13 cellular contexts compared by ENCODE assay signal in genomic region chr10:97540669-97541500, GRCh38. TPM values are rescaled to one million over a fixed set of nuclear protein-coding genes. Genes with fewer than 3 reads are reported as not detected.
A peak's percentile ranks its signal among the peaks of the same experiment; 100 is the strongest.
DNase-seq lines count a peak whose midpoint lies in the region; ATAC-seq, FAIRE-seq and TF ChIP-seq lines count a peak whose summit lies in the region.
"Had no signal": no experiment of that assay in that cellular context is flagged by ENCODE, and none has a peak within 500 bp of the region (broad histone marks: within the 10 kb centered on the region; RNA-seq: fewer than 3 reads in every experiment).

No MANE protein-coding gene starts in this region.

- H3K4ac ChIP-seq in neuronal stem cell (ENCODE audit: low read length) = no peak overlapping the region

- H3K14ac ChIP-seq in neuronal stem cell (ENCODE audit: low read length) = peak overlapping the region; percentile 43

- FAIRE-seq in A204.1 (lab: Jason Lieb, UNC) = peak; percentile 60

- no peak overlapping the region for H2AFZ ChIP-seq in neuronal stem cell (ENCODE audit: low read length)

- peaks cover 18 to 25% of the 10 kb centered on the region in 2 donors for H3K4me1 ChIP-seq in neuronal stem cell (ENCODE audit: control insufficient read depth in 2 of 2, insufficient read depth in 1 of 2, low read depth in 1 of 2, low read length in 2 of 2)

- H2BK12ac ChIP-seq in neuronal stem cell (ENCODE audit: low read length) = peak overlapping the region; percentile 53

- H3K27ac ChIP-seq in neuronal stem cell (replicated peaks; ENCODE audit: low read length) = no peak overlapping the region
- H3K27ac ChIP-seq: SK-N-MC had no signal

- no peak overlapping the region for H3K4me2 ChIP-seq in neuronal stem cell (ENCODE audit: insufficient read depth, low read length, poor library complexity, severe bottlenecking)

- H3K9ac ChIP-seq in neuronal stem cell (ENCODE audit: low read depth, low read length, poor library complexity) = no peak overlapping the region

- ATAC-seq in GM18870 (IDR thresholded peaks at IDR 0.05; ENCODE audit: unreplicated experiment) = no peak
- no peak for ATAC-seq in stimulated activated naive CD8-positive, alpha-beta T cell treated with anti-CD3 and anti-CD28 coated beads, Interleukin-15, amount 100 ng/mL, for 72 hours
- ATAC-seq in natural killer cell treated with Interleukin-12 subunit alpha and Interleukin-12 subunit beta and Interleukin-15 and Interleukin-18, amount 100 ng/mL, for 72 hours = no peak
- ATAC-seq: activated CD8-positive, alpha-beta T cell treated with anti-CD3 and anti-CD28 coated beads, Interleukin-2, amount 10 ng/mL, durations not matched to agents 7 days and 5 days had no signal

- WGBS in neuronal stem cell (ENCODE audit: extremely low coverage in 2 of 2, insufficient read length in 2 of 2, insufficient replicate concordance in 1 of 2), 2 donors = no CpG with 5 or more reads among the region's 14 CpGs

- H3K79me1 ChIP-seq in neuronal stem cell (ENCODE audit: low read depth, low read length) = no peaks in the 10 kb centered on the region

- H3K4me3 Mint-ChIP-seq in stimulated activated naive CD8-positive, alpha-beta T cell treated with anti-CD3 and anti-CD28 coated beads, Interleukin-15, amount 100 ng/mL, for 72 hours = no peak overlapping the region
- H3K4me3 Mint-ChIP-seq in natural killer cell treated with Interleukin-12 subunit alpha and Interleukin-12 subunit beta and Interleukin-15 and Interleukin-18, amount 100 ng/mL, for 72 hours = no peak overlapping the region
- H3K4me3 Mint-ChIP-seq: activated CD8-positive, alpha-beta T cell treated with anti-CD3 and anti-CD28 coated beads, Interleukin-2, amount 10 ng/mL, durations not matched to agents 7 days and 5 days had no signal

- H3K18ac ChIP-seq in neuronal stem cell (ENCODE audit: low read length) = peak overlapping the region; percentile 49

- H3K9me3 Mint-ChIP-seq in stimulated activated naive CD8-positive, alpha-beta T cell treated with anti-CD3 and anti-CD28 coated beads, Interleukin-15, amount 100 ng/mL, for 72 hours = no peaks in the 10 kb centered on the region
- no peaks in the 10 kb centered on the region for H3K9me3 Mint-ChIP-seq in natural killer cell treated with Interleukin-12 subunit alpha and Interleukin-12 subunit beta and Interleukin-15 and Interleukin-18, amount 100 ng/mL, for 72 hours

- TF ChIP-seq CTCF in epithelial cell of proximal tubule (conservative IDR thresholded peaks at IDR 0.05; ENCODE audit: low read depth, low read length) = peak; percentile 24

- H3K9me3 ChIP-seq in neuronal stem cell (replicated peaks in 1 of 2; ENCODE audit: control insufficient read depth in 2 of 2, insufficient read depth in 1 of 2, low read depth in 1 of 2, low read length in 2 of 2) = no peaks in the 10 kb centered on the region

- no peaks in the 10 kb centered on the region for H3K36me3 Mint-ChIP-seq in natural killer cell treated with Interleukin-12 subunit alpha and Interleukin-12 subunit beta and Interleukin-15 and Interleukin-18, amount 100 ng/mL, for 72 hours

- peak overlapping the region; percentile 16 for H2AK5ac ChIP-seq in neuronal stem cell (ENCODE audit: low read depth, low read length)

- no peak overlapping the region for H4K8ac ChIP-seq in neuronal stem cell (ENCODE audit: low read depth, low read length)

- no peak overlapping the region for H2BK120ac ChIP-seq in neuronal stem cell (ENCODE audit: low read depth, low read length)

- DNase-seq in LHCN-M2 (ENCODE audit: low read depth) (peak; percentile 54), epithelial cell of proximal tubule (ENCODE audit: low read depth) (no peak), neuronal stem cell (ENCODE audit: low spot score) (no peak), NCI-H510A treated with DMSO at 0.1 percent for 48 hours (lab: John Stamatoyannopoulos, UW) (no peak)
- no peak for DNase-seq in stimulated activated naive CD8-positive, alpha-beta T cell treated with anti-CD3 and anti-CD28 coated beads, Interleukin-15, amount 100 ng/mL, for 72 hours
- no peak for DNase-seq in natural killer cell treated with Interleukin-12 subunit alpha and Interleukin-12 subunit beta and Interleukin-15 and Interleukin-18, amount 100 ng/mL, for 72 hours (ENCODE audit: low spot score)
- DNase-seq: activated CD8-positive, alpha-beta T cell treated with anti-CD3 and anti-CD28 coated beads, Interleukin-2, amount 10 ng/mL, durations not matched to agents 7 days and 5 days; NCI-H2227 treated with DMSO at 0.1 percent for 48 hours; stimulated activated CD4-positive, alpha-beta T cell treated with anti-CD3 and anti-CD28 coated beads, Interleukin-4, amount 100 ng/mL, for 1 hour had no signal

- no peak overlapping the region for H3K4me3 ChIP-seq in epithelial cell of proximal tubule (ENCODE audit: low read depth, low read length)
- no peak overlapping the region for H3K4me3 ChIP-seq in neuronal stem cell (ENCODE audit: low read length in 2 of 2)
- H3K4me3 ChIP-seq: SK-N-MC had no signal

- H2BK5ac ChIP-seq in neuronal stem cell (ENCODE audit: low read length) = no peak overlapping the region

- H4K91ac ChIP-seq in neuronal stem cell (ENCODE audit: low read depth, low read length, poor library complexity) = no peak overlapping the region

- no peaks in the 10 kb centered on the region for H3K27me3 Mint-ChIP-seq in stimulated activated naive CD8-positive, alpha-beta T cell treated with anti-CD3 and anti-CD28 coated beads, Interleukin-15, amount 100 ng/mL, for 72 hours
- peaks cover 0 to 2% of the 10 kb centered on the region in 2 donors for H3K27me3 Mint-ChIP-seq in natural killer cell treated with Interleukin-12 subunit alpha and Interleukin-12 subunit beta and Interleukin-15 and Interleukin-18, amount 100 ng/mL, for 72 hours

- H2BK15ac ChIP-seq in neuronal stem cell (ENCODE audit: low read length) = no peak overlapping the region

- H3K23ac ChIP-seq in neuronal stem cell (ENCODE audit: low read depth, low read length, poor library complexity) = no peak overlapping the region

- H3K36me3 ChIP-seq in neuronal stem cell (replicated peaks in 1 of 2; ENCODE audit: control insufficient read depth in 2 of 2, insufficient read depth in 2 of 2, low read length in 2 of 2) = no peaks in the 10 kb centered on the region

- H3K27ac Mint-ChIP-seq in stimulated activated naive CD8-positive, alpha-beta T cell treated with anti-CD3 and anti-CD28 coated beads, Interleukin-15, amount 100 ng/mL, for 72 hours = no peak overlapping the region
- H3K27ac Mint-ChIP-seq in natural killer cell treated with Interleukin-12 subunit alpha and Interleukin-12 subunit beta and Interleukin-15 and Interleukin-18, amount 100 ng/mL, for 72 hours = no peak overlapping the region
- H3K27ac Mint-ChIP-seq: activated CD8-positive, alpha-beta T cell treated with anti-CD3 and anti-CD28 coated beads, Interleukin-2, amount 10 ng/mL, durations not matched to agents 7 days and 5 days had no signal

- H3K27me3 ChIP-seq in neuronal stem cell (ENCODE audit: control insufficient read depth in 3 of 3, insufficient read depth in 3 of 3, low read depth in 1 of 3, low read length in 3 of 3) = no peaks in the 10 kb centered on the region

- peaks cover 24% of the 10 kb centered on the region for H3K4me1 Mint-ChIP-seq in stimulated activated naive CD8-positive, alpha-beta T cell treated with anti-CD3 and anti-CD28 coated beads, Interleukin-15, amount 100 ng/mL, for 72 hours
- H3K4me1 Mint-ChIP-seq in natural killer cell treated with Interleukin-12 subunit alpha and Interleukin-12 subunit beta and Interleukin-15 and Interleukin-18, amount 100 ng/mL, for 72 hours (ENCODE audit: low read depth in 2 of 2) = peaks cover 16% of the 10 kb centered on the region in 2 donors

RNA-seq across cellular contexts. Expression of gene ANKRD2, which starts 31.7 kb away (rescaled TPM):
- total RNA-seq in LHCN-M2 (2014; rRNA removed) (0.11 TPM in 1 of 2 replicates, not detected in the other), epithelial cell of proximal tubule (3.3 and 6.8 TPM in 2 replicates)
- polyA plus RNA-seq in LHCN-M2 (2012) = 0.73 TPM
- polyA plus RNA-seq in neuronal stem cell (2013, experiment 1 of 2) = not detected
- polyA plus RNA-seq in neuronal stem cell (2013, experiment 2 of 2) = not detected
- total RNA-seq in natural killer cell treated with Interleukin-12 subunit alpha and Interleukin-12 subunit beta and Interleukin-15 and Interleukin-18, amount 100 ng/mL, for 72 hours = not detected

RNA-seq across cellular contexts. Expression of gene UBTD1, which starts 42.2 kb away (rescaled TPM):
- 36.5 and 39.3 TPM in 2 replicates for total RNA-seq in LHCN-M2 (2014; rRNA removed)
- polyA plus RNA-seq in LHCN-M2 (2012) = 28.1 TPM
- 21.6 and 23.6 TPM in 2 replicates for total RNA-seq in epithelial cell of proximal tubule
- 14.8 TPM for polyA plus RNA-seq in neuronal stem cell (2013, experiment 1 of 2)
- polyA plus RNA-seq in neuronal stem cell (2013, experiment 2 of 2) = 13.8 TPM
- total RNA-seq in natural killer cell treated with Interleukin-12 subunit alpha and Interleukin-12 subunit beta and Interleukin-15 and Interleukin-18, amount 100 ng/mL, for 72 hours = 1 to 10 TPM; 3.3 to 5.6 TPM

RNA-seq across cellular contexts. Expression of gene MMS19, which starts 42.7 kb away (rescaled TPM):
- total RNA-seq in LHCN-M2 (2014; rRNA removed) (95.3 and 112 TPM in 2 replicates), epithelial cell of proximal tubule (103 and 108 TPM in 2 replicates)
- 65.9 TPM for polyA plus RNA-seq in LHCN-M2 (2012)
- polyA plus RNA-seq in neuronal stem cell (2013, experiment 1 of 2) = 105 TPM
- polyA plus RNA-seq in neuronal stem cell (2013, experiment 2 of 2) = 107 TPM
- 10 to 100 TPM; 66.3 to 95.6 TPM for total RNA-seq in natural killer cell treated with Interleukin-12 subunit alpha and Interleukin-12 subunit beta and Interleukin-15 and Interleukin-18, amount 100 ng/mL, for 72 hours

RNA-seq across cellular contexts. Expression of gene HOGA1, which starts 43.3 kb away (rescaled TPM):
- total RNA-seq in LHCN-M2 (2014; rRNA removed) (0.51 and 1.0 TPM in 2 replicates), epithelial cell of proximal tubule (4.1 and 10.8 TPM in 2 replicates)
- 1.3 TPM for polyA plus RNA-seq in LHCN-M2 (2012)
- polyA plus RNA-seq in neuronal stem cell (2013, experiment 1 of 2) = 0.24 TPM
- polyA plus RNA-seq in neuronal stem cell (2013, experiment 2 of 2) = 0.24 TPM
- total RNA-seq in natural killer cell treated with Interleukin-12 subunit alpha and Interleukin-12 subunit beta and Interleukin-15 and Interleukin-18, amount 100 ng/mL, for 72 hours = not detected
- total RNA-seq: activated CD8-positive, alpha-beta T cell treated with anti-CD3 and anti-CD28 coated beads, Interleukin-2, amount 10 ng/mL, durations not matched to agents 7 days and 5 days had no signal

RNA-seq across cellular contexts. Expression of gene C10orf62, which starts 48.6 kb away (rescaled TPM):
- total RNA-seq in LHCN-M2 (2014; rRNA removed) (0.11 TPM in 1 of 2 replicates, not detected in the other), epithelial cell of proximal tubule (0.12 TPM in 1 of 2 replicates, not detected in the other)
- polyA plus RNA-seq in LHCN-M2 (2012) = not detected
- not detected for polyA plus RNA-seq in neuronal stem cell (2013, experiment 1 of 2)
- polyA plus RNA-seq in neuronal stem cell (2013, experiment 2 of 2) = not detected
- total RNA-seq in natural killer cell treated with Interleukin-12 subunit alpha and Interleukin-12 subunit beta and Interleukin-15 and Interleukin-18, amount 100 ng/mL, for 72 hours = not detected
- total RNA-seq: activated CD8-positive, alpha-beta T cell treated with anti-CD3 and anti-CD28 coated beads, Interleukin-2, amount 10 ng/mL, durations not matched to agents 7 days and 5 days had no signal
- polyA plus RNA-seq: thymus had no signal
